In genomic region chr11:74170694-74171629, GRCh38 we compare ENCODE assay signal across 8 cellular contexts. TPM values are rescaled to one million over a fixed set of nuclear protein-coding genes. Genes with fewer than 3 reads are reported as not detected.
DNase-seq lines count a peak whose midpoint lies in the region; ATAC-seq lines count a peak whose summit lies in the region.

TSS of gene C2CD3 (minus strand) at chr11:74171002. CDS start at chr11:74170792, 210 bp downstream.
TSS of gene PPME1 (plus strand) at chr11:74171289. CDS start at chr11:74171422, 133 bp downstream.

- DNase-seq in CD1c-positive myeloid dendritic cell (ENCODE audit: extremely low spot score) (peak; percentile 100), NCI-H748 (lab: John Stamatoyannopoulos, UW; ENCODE audit: unreplicated experiment) (peak; percentile 100), dedifferentiated amniotic fluid mesenchymal stem cell (ENCODE audit: extremely low spot score) (peak; percentile 100), left lobe of liver (ENCODE audit: low spot score) (peak; percentile 100)
- peak; percentile 95 for DNase-seq in activated CD4-positive, alpha-beta T cell treated with anti-CD3 and anti-CD28 coated beads, Interleukin-2, amount 50 U/mL, for 1 hour
- DNase-seq in stimulated activated CD4-positive, alpha-beta T cell treated with anti-CD3 and anti-CD28 coated beads, Interleukin-2, amount 100 ng/mL, for 4 hours (ENCODE audit: low read depth), result peak; percentile 97

- ATAC-seq in GM19395 (IDR thresholded peaks at IDR 0.05; ENCODE audit: unreplicated experiment) (peak; percentile 97), HG03558 (IDR thresholded peaks at IDR 0.05; ENCODE audit: extremely low read depth, unreplicated experiment) (peak; percentile 79), left lobe of liver (peak; percentile 93)

RNA-seq across cellular contexts. Expression of gene C2CD3, which starts in this region (rescaled TPM):
- total RNA-seq in left lobe of liver, result 7.0 TPM

RNA-seq across cellular contexts. Expression of gene PPME1, which starts in this region (rescaled TPM):
- 11.4 TPM for total RNA-seq in left lobe of liver

Comparison
In these comparisons a context has a peak if more than half of its experiments do, and no peak if none do; other contexts are left out.
1. Peak in every context shown above with its lines: DNase-seq and ATAC-seq.